Comparison of ENCODE assay signal across 23 cellular contexts in genomic region chr10:77393411-77393810, GRCh38.
DNase-seq lines count a peak whose midpoint lies in the region; ATAC-seq and TF ChIP-seq lines count a peak whose summit lies in the region.
"Had no signal": no experiment of that assay in that cellular context is flagged by ENCODE, and none has a peak within 500 bp of the region (broad histone marks: within the 10 kb centered on the region; RNA-seq: fewer than 3 reads in every experiment).

No MANE protein-coding gene starts in this region.

- H3K36me3 Mint-ChIP-seq in HFFc6 (ENCODE audit: low read depth), result peaks cover 3% of the 10 kb centered on the region; the same call in 1 of the 2 replicates
- H3K36me3 Mint-ChIP-seq in MCF 10A (ENCODE audit: insufficient read depth, unreplicated experiment), result no peaks in the 10 kb centered on the region
- no peaks in the 10 kb centered on the region for H3K36me3 Mint-ChIP-seq in glutamatergic neuron (ENCODE audit: unreplicated experiment)
- H3K36me3 Mint-ChIP-seq in CD8-positive, alpha-beta T cell, result no peaks in the 10 kb centered on the region
- H3K36me3 Mint-ChIP-seq: naive thymus-derived CD4-positive, alpha-beta T cell had no signal

- POLR2A ChIA-PET in MCF 10A (lab: Yijun Ruan, JAX), result interaction anchor here (0.7 to 1.9 kb wide), 8 partner anchors 23 to 307 kb away, joined by 3 to 5 read pairs (median 3); no protein-coding TSS in a partner anchor
- POLR2A ChIA-PET in CD8-positive, alpha-beta T cell (lab: Charles Lee), result no interaction called here

- H3K4me1 ChIP-seq in thoracic aorta (ENCODE audit: control insufficient read depth in 1 of 2, low read depth in 2 of 2) (peaks cover 45 to 70% of the 10 kb centered on the region in 2 donors), left lung (no peaks in the 10 kb centered on the region)
- H3K4me1 ChIP-seq in CD8-positive, alpha-beta T cell (ENCODE audit: insufficient read depth, low read length), result no peaks in the 10 kb centered on the region

- CTCF ChIA-PET in MCF 10A (lab: Yijun Ruan, JAX), result interaction anchor here (0.7 to 6.2 kb wide), 12 partner anchors 9 to 275 kb away, joined by 3 to 95 read pairs (median 4); partner anchors contain the start of gene KCNMA1
- CTCF ChIA-PET in CD8-positive, alpha-beta T cell (lab: Charles Lee), result interaction anchor here (1.4 kb wide), 1 partner anchor 248 kb away, joined by 3 read pairs; no protein-coding TSS in a partner anchor

- intact Hi-C loops in MCF 10A (cut with micrococcal nuclease) (loop anchor here (2.0 to 5.0 kb wide), 3 partner anchors 194 to 364 kb away; no protein-coding TSS in a partner anchor), left lung (cut with DNase I) (loop anchor here in 1 of 2 donors (10.0 kb wide), 2 partner anchors 219 to 251 kb away; no protein-coding TSS in a partner anchor)
- intact Hi-C loops in CD8-positive, alpha-beta T cell (cut with DNase I, micrococcal nuclease), result no loop called here

- H3K27me3 Mint-ChIP-seq in HFFc6 (ENCODE audit: insufficient read depth), result peaks cover 5% of the 10 kb centered on the region
- no peaks in the 10 kb centered on the region for H3K27me3 Mint-ChIP-seq in MCF 10A (ENCODE audit: insufficient read depth, unreplicated experiment)
- peaks cover 7% of the 10 kb centered on the region for H3K27me3 Mint-ChIP-seq in glutamatergic neuron (ENCODE audit: unreplicated experiment)
- no peaks in the 10 kb centered on the region for H3K27me3 Mint-ChIP-seq in CD8-positive, alpha-beta T cell (ENCODE audit: low read depth)

- H3K27ac Mint-ChIP-seq in HFFc6 (peak overlapping the region; percentile 85), MCF 10A (ENCODE audit: low read depth, unreplicated experiment) (peak overlapping the region; percentile 18), glutamatergic neuron (ENCODE audit: unreplicated experiment) (peak overlapping the region; percentile 81)
- no peak overlapping the region for H3K27ac Mint-ChIP-seq in CD8-positive, alpha-beta T cell
- H3K27ac Mint-ChIP-seq: endodermal cell; naive thymus-derived CD4-positive, alpha-beta T cell; stimulated activated naive CD8-positive, alpha-beta T cell treated with anti-CD3 and anti-CD28 coated beads, Interleukin-15, Interleukin-2, amounts not matched to agents 100 ng/mL and 50 ng/mL, for 24 hours; T-helper 1 cell treated with Interleukin-12 subunit alpha and Interleukin-12 subunit beta and Interleukin-4 antibody, amounts not matched to agents 30 μg/mL and 1 μg/mL, for 36 hours had no signal

- H3K9me3 ChIP-seq in thoracic aorta (no peaks in the 10 kb centered on the region), left lung (no peaks in the 10 kb centered on the region)
- H3K9me3 ChIP-seq in CD8-positive, alpha-beta T cell (ENCODE audit: low read length), result no peaks in the 10 kb centered on the region
- H3K9me3 ChIP-seq: pancreas had no signal

- ATAC-seq in thoracic aorta (ENCODE audit: insufficient number of reproducible peaks, low FRiP score, low read depth) (no peak), left lung (no peak)
- no peak for ATAC-seq in CD8-positive, alpha-beta T cell
- ATAC-seq: naive thymus-derived CD4-positive, alpha-beta T cell had no signal

- H3K4me3 Mint-ChIP-seq in HFFc6 (peak overlapping the region; percentile 71), MCF 10A (ENCODE audit: unreplicated experiment) (no peak overlapping the region), glutamatergic neuron (ENCODE audit: unreplicated experiment) (no peak overlapping the region)
- H3K4me3 Mint-ChIP-seq in CD8-positive, alpha-beta T cell, result no peak overlapping the region
- H3K4me3 Mint-ChIP-seq: endodermal cell; naive thymus-derived CD4-positive, alpha-beta T cell; stimulated activated naive CD8-positive, alpha-beta T cell treated with anti-CD3 and anti-CD28 coated beads, Interleukin-15, Interleukin-2, amounts not matched to agents 100 ng/mL and 50 ng/mL, for 24 hours; T-helper 1 cell treated with Interleukin-12 subunit alpha and Interleukin-12 subunit beta and Interleukin-4 antibody, amounts not matched to agents 30 μg/mL and 1 μg/mL, for 36 hours had no signal

- H3K9me3 Mint-ChIP-seq in HFFc6 (no peaks in the 10 kb centered on the region), MCF 10A (ENCODE audit: unreplicated experiment) (no peaks in the 10 kb centered on the region), glutamatergic neuron (ENCODE audit: unreplicated experiment) (peaks cover 10% of the 10 kb centered on the region)
- no peaks in the 10 kb centered on the region for H3K9me3 Mint-ChIP-seq in CD8-positive, alpha-beta T cell
- H3K9me3 Mint-ChIP-seq: endodermal cell; stimulated activated naive CD8-positive, alpha-beta T cell treated with anti-CD3 and anti-CD28 coated beads, Interleukin-15, Interleukin-2, amounts not matched to agents 100 ng/mL and 50 ng/mL, for 24 hours; T-helper 1 cell treated with Interleukin-12 subunit alpha and Interleukin-12 subunit beta and Interleukin-4 antibody, amounts not matched to agents 30 μg/mL and 1 μg/mL, for 36 hours had no signal

- H3K27me3 ChIP-seq in thoracic aorta (replicated peaks; ENCODE audit: insufficient read depth) (no peaks in the 10 kb centered on the region), left lung (peaks cover 0 to 9% of the 10 kb centered on the region in 2 donors)
- no peaks in the 10 kb centered on the region for H3K27me3 ChIP-seq in CD8-positive, alpha-beta T cell (ENCODE audit: insufficient read depth, low read length)
- H3K27me3 ChIP-seq: pancreas had no signal

- H3K27ac ChIP-seq in thoracic aorta (peak overlapping the region; percentile 75 to 78), left lung (no peak overlapping the region)
- H3K27ac ChIP-seq in CD8-positive, alpha-beta T cell (ENCODE audit: low read depth, low read length), result no peak overlapping the region
- H3K27ac ChIP-seq: pancreas, WERI-Rb-1 had no signal

- no peak for TF ChIP-seq CTCF in HFFc6 (IDR thresholded peaks at IDR 0.05)
- no peak for TF ChIP-seq CTCF in MCF 10A (IDR thresholded peaks at IDR 0.05; ENCODE audit: unreplicated experiment)
- TF ChIP-seq CTCF in glutamatergic neuron (IDR thresholded peaks at IDR 0.05; ENCODE audit: partially characterized antibody, unreplicated experiment), result no peak
- TF ChIP-seq CTCF in thoracic aorta (IDR thresholded peaks at IDR 0.05), result no peak
- TF ChIP-seq CTCF in CD8-positive, alpha-beta T cell (IDR thresholded peaks at IDR 0.05), result no peak
- TF ChIP-seq CTCF in left lung (IDR thresholded peaks at IDR 0.05), result no peak

- H3K4me3 ChIP-seq in thoracic aorta, result no peak overlapping the region
- H3K4me3 ChIP-seq in CD8-positive, alpha-beta T cell (ENCODE audit: low read depth, low read length), result no peak overlapping the region
- no peak overlapping the region for H3K4me3 ChIP-seq in left lung
- H3K4me3 ChIP-seq: pancreas had no signal

- H3K4me1 Mint-ChIP-seq in HFFc6 (ENCODE audit: low read depth), result peaks cover 90% of the 10 kb centered on the region
- peaks cover 37% of the 10 kb centered on the region for H3K4me1 Mint-ChIP-seq in MCF 10A (ENCODE audit: insufficient read depth, unreplicated experiment)
- H3K4me1 Mint-ChIP-seq in glutamatergic neuron (ENCODE audit: low read depth, unreplicated experiment), result peaks cover 43% of the 10 kb centered on the region
- H3K4me1 Mint-ChIP-seq in CD8-positive, alpha-beta T cell (ENCODE audit: low read depth), result no peaks in the 10 kb centered on the region
- H3K4me1 Mint-ChIP-seq: naive thymus-derived CD4-positive, alpha-beta T cell had no signal

- H3K36me3 ChIP-seq in thoracic aorta (no peaks in the 10 kb centered on the region), left lung (no peaks in the 10 kb centered on the region)
- no peaks in the 10 kb centered on the region for H3K36me3 ChIP-seq in CD8-positive, alpha-beta T cell (ENCODE audit: insufficient read depth, low read length)
- H3K36me3 ChIP-seq: pancreas, WERI-Rb-1 had no signal

- no peak for DNase-seq in HFFc6
- no peak for DNase-seq in MCF 10A (ENCODE audit: unreplicated experiment)
- DNase-seq in glutamatergic neuron, result no peak
- DNase-seq in thoracic aorta (ENCODE audit: low spot score), result no peak
- no peak for DNase-seq in CD8-positive, alpha-beta T cell
- DNase-seq in effector CD8-positive, alpha-beta T cell (lab: John Stamatoyannopoulos, UW), result no peak
- DNase-seq in left lung, result no peak
- DNase-seq in OCI-M2 (lab: John Stamatoyannopoulos, UW; ENCODE audit: unreplicated experiment), result no peak
- DNase-seq: activated CD4-positive, alpha-beta T cell treated with anti-CD3 and anti-CD28 coated beads, Interleukin-2, amount 50 U/mL, for 4 hours; activated gamma-delta T cell treated with Interleukin-2 at 50 U/mL for 16 hours; anterior cingulate cortex; cerebellar nuclear complex; DND-41; MM.1S; naive thymus-derived CD4-positive, alpha-beta T cell; NCI-H524 treated with DMSO at 0.1 percent for 48 hours; pancreas; SIG-M5; stimulated activated CD4-positive, alpha-beta T cell treated with anti-CD3 and anti-CD28 coated beads, Interleukin-1b, Interleukin-23, amount 100 ng/mL, for 48 hours; WERI-Rb-1 had no signal

- no TSS peak for BruUV-seq in MCF 10A (replicated peaks; lab: Mats Ljungman, UMichigan)

Comparison
In these comparisons a context has a peak if more than half of its experiments do, and no peak if none do; other contexts are left out.
1. H3K27ac ChIP-seq: peak in thoracic aorta (2 of 2); none in CD8-positive, alpha-beta T cell (single experiment) and left lung (0 of 2).